In the genomic region with DNA sequence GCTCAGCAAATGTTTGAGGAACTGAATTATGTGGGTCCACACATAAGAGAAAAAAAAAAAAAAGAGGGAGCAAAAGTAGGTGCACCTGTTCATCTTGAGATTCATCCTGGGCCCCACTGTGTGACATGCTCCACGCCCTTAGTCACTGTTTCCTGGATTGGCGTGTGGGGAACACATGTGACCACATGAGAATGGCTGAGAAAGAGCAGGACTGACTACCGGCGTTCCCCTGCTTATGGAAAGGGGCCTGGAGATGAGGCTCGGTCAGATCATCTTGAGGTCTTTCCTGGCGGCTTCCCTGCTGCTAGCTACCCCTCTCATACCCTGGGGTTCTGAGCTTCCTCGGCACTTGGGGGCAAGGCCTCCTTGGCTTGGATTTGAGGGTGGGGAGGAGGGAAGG, we compare ENCODE assay signal across 10 cellular contexts. TPM values are rescaled to one million over a fixed set of nuclear protein-coding genes. Genes with fewer than 3 reads are reported as not detected.
DNase-seq lines count a peak whose midpoint lies in the region; ATAC-seq and TF ChIP-seq lines count a peak whose summit lies in the region.
"Had no signal": no experiment of that assay in that cellular context is flagged by ENCODE, and none has a peak within 500 bp of the region (broad histone marks: within the 10 kb centered on the region; RNA-seq: fewer than 3 reads in every experiment).

No MANE protein-coding gene starts in this region.

- H3K27ac Mint-ChIP-seq in activated CD4-positive, alpha-beta T cell treated with anti-CD3 and anti-CD28 coated beads, Interleukin-2, amount 10 ng/mL, durations not matched to agents 24 days and 14 days = peak overlapping the region; percentile 60
- H3K27ac Mint-ChIP-seq in neural progenitor cell = no peak overlapping the region

- H3K9me2 ChIP-seq in SK-N-SH = no peaks in the 10 kb centered on the region

- H3K4me1 ChIP-seq in SK-N-SH (ENCODE audit: control insufficient read depth in 1 of 2, insufficient read depth in 2 of 2, low read depth in 1 of 2, low read length in 1 of 2) = peaks cover 15 to 74% of the 10 kb centered on the region in 2 experiments
- H3K4me1 ChIP-seq in gastroesophageal sphincter = peaks cover 8 to 88% (median 68%) of the 10 kb centered on the region in 3 donors
- peaks cover 78 to 94% (median 92%) of the 10 kb centered on the region in 6 donors for H3K4me1 ChIP-seq in spleen
- H3K4me1 ChIP-seq in neural progenitor cell = peaks cover 14% of the 10 kb centered on the region

- H3K4me3 Mint-ChIP-seq in activated CD4-positive, alpha-beta T cell treated with anti-CD3 and anti-CD28 coated beads, Interleukin-2, amount 10 ng/mL, durations not matched to agents 24 days and 14 days = peak overlapping the region; percentile 96
- H3K4me3 Mint-ChIP-seq in neural progenitor cell = no peak overlapping the region

- TF ChIP-seq CTCF in SK-N-SH (IDR thresholded peaks at IDR 0.05) (no peak), gastroesophageal sphincter (IDR thresholded peaks at IDR 0.05) (no peak), spleen (IDR thresholded peaks at IDR 0.05 in 8 of 11, conservative IDR thresholded peaks at IDR 0.05 in 3 of 11) (no peak), neural progenitor cell (IDR thresholded peaks at IDR 0.05) (no peak)

- no peak overlapping the region for H2AFZ ChIP-seq in SK-N-SH (ENCODE audit: low read depth)
- H2AFZ ChIP-seq in neural progenitor cell (replicated peaks) = no peak overlapping the region

- CTCF ChIA-PET in SK-N-SH (lab: Yijun Ruan, JAX) = interaction anchor here (1.5 to 2.9 kb wide), 3 partner anchors 20 to 317 kb away, joined by 3 to 16 read pairs (median 7); no protein-coding TSS in a partner anchor

- no peaks in the 10 kb centered on the region for H3K9me3 ChIP-seq in SK-N-SH
- no peaks in the 10 kb centered on the region for H3K9me3 ChIP-seq in gastroesophageal sphincter
- no peaks in the 10 kb centered on the region for H3K9me3 ChIP-seq in spleen
- no peaks in the 10 kb centered on the region for H3K9me3 ChIP-seq in neural progenitor cell (ENCODE audit: low read depth)

- no peak for DNase-seq in SK-N-SH
- DNase-seq in activated CD4-positive, alpha-beta T cell treated with anti-CD3 and anti-CD28 coated beads, Interleukin-2, amount 10 ng/mL, durations not matched to agents 24 days and 14 days = peak; percentile 79
- peak; percentile 39 for DNase-seq in spleen
- DNase-seq in neural progenitor cell (ENCODE audit: low spot score) = no peak
- no peak for DNase-seq in HuH-7.5 (ENCODE audit: low spot score)
- no peak for DNase-seq in T-helper 9 cell
- DNase-seq: activated gamma-delta T cell, RPMI8226 had no signal

- peaks cover 3 to 24% of the 10 kb centered on the region in 2 experiments for H3K36me3 ChIP-seq in SK-N-SH (replicated peaks in 1 of 2; ENCODE audit: control insufficient read depth in 1 of 2, insufficient read depth in 2 of 2, low read length in 1 of 2)
- peaks cover 0 to 11% of the 10 kb centered on the region in 2 donors for H3K36me3 ChIP-seq in gastroesophageal sphincter
- peaks cover 0 to 19% (median 2%) of the 10 kb centered on the region in 6 donors for H3K36me3 ChIP-seq in spleen
- H3K36me3 ChIP-seq in neural progenitor cell = no peaks in the 10 kb centered on the region

- H3K4me3 ChIP-seq in SK-N-SH (ENCODE audit: low read depth in 2 of 2, low read length in 1 of 2) (no peak overlapping the region), gastroesophageal sphincter (peak overlapping the region in 1 of 2 donors; percentile 38), spleen (peak overlapping the region in 3 of 8 donors; percentile 80 to 93 (median 92)), neural progenitor cell (no peak overlapping the region)

- H3K9ac ChIP-seq in SK-N-SH = no peak overlapping the region
- H3K9ac ChIP-seq in neural progenitor cell = no peak overlapping the region

- no peaks in the 10 kb centered on the region for H3K27me3 Mint-ChIP-seq in activated CD4-positive, alpha-beta T cell treated with anti-CD3 and anti-CD28 coated beads, Interleukin-2, amount 10 ng/mL, durations not matched to agents 24 days and 14 days
- no peaks in the 10 kb centered on the region for H3K27me3 Mint-ChIP-seq in neural progenitor cell (ENCODE audit: insufficient read depth, low read depth)

- TF ChIP-seq POLR2A in gastroesophageal sphincter (IDR thresholded peaks at IDR 0.05) (no peak), spleen (IDR thresholded peaks at IDR 0.05) (no peak)

- no peaks in the 10 kb centered on the region for H3K9me3 Mint-ChIP-seq in activated CD4-positive, alpha-beta T cell treated with anti-CD3 and anti-CD28 coated beads, Interleukin-2, amount 10 ng/mL, durations not matched to agents 24 days and 14 days
- H3K9me3 Mint-ChIP-seq in neural progenitor cell = no peaks in the 10 kb centered on the region

- POLR2A ChIA-PET in SK-N-SH (lab: Yijun Ruan, JAX) = no interaction called here

- TF ChIP-seq RAD21 in SK-N-SH (IDR thresholded peaks at IDR 0.05; ENCODE audit: low read length) = no peak

- H3K4me1 Mint-ChIP-seq in activated CD4-positive, alpha-beta T cell treated with anti-CD3 and anti-CD28 coated beads, Interleukin-2, amount 10 ng/mL, durations not matched to agents 24 days and 14 days = peaks cover 73% of the 10 kb centered on the region
- peaks cover 30% of the 10 kb centered on the region for H3K4me1 Mint-ChIP-seq in neural progenitor cell

- ATAC-seq in SK-N-SH treated with all-trans-retinoic acid at 6 μM for 48 hours (no peak), gastroesophageal sphincter (no peak)

- peaks cover 77% of the 10 kb centered on the region for H4K20me1 ChIP-seq in SK-N-SH (ENCODE audit: insufficient read depth)
- H4K20me1 ChIP-seq in neural progenitor cell (ENCODE audit: low read depth) = peaks cover 72% of the 10 kb centered on the region

- peak overlapping the region; percentile 99 for H3K4me2 ChIP-seq in SK-N-SH
- H3K4me2 ChIP-seq in neural progenitor cell = no peak overlapping the region

- H3F3A ChIP-seq in SK-N-SH (replicated peaks; ENCODE audit: insufficient read depth) = no peaks in the 10 kb centered on the region
- peaks cover 6% of the 10 kb centered on the region for H3F3A ChIP-seq in neural progenitor cell (ENCODE audit: low read depth)

- peaks cover 47% of the 10 kb centered on the region for H3K36me3 Mint-ChIP-seq in activated CD4-positive, alpha-beta T cell treated with anti-CD3 and anti-CD28 coated beads, Interleukin-2, amount 10 ng/mL, durations not matched to agents 24 days and 14 days (ENCODE audit: low read depth)
- peaks cover 2% of the 10 kb centered on the region for H3K36me3 Mint-ChIP-seq in neural progenitor cell

- TF ChIP-seq EP300 in SK-N-SH (IDR thresholded peaks at IDR 0.05; ENCODE audit: borderline replicate concordance in 1 of 2, low read depth in 1 of 2, low read length in 1 of 2) = no peak
- TF ChIP-seq EP300 in gastroesophageal sphincter (IDR thresholded peaks at IDR 0.05) = no peak

- 97% methylated on average over 7 of the region's 7 CpGs for WGBS in SK-N-SH (ENCODE audit: low lambda C conversion rate)
- WGBS in gastroesophageal sphincter (ENCODE audit: low coverage in 1 of 2), 2 donors = 24 to 80% methylated on average over 1 to 4 of the region's 7 CpGs
- 17 to 33% (median 20%) methylated on average over 4 to 7 of the region's 7 CpGs for WGBS in spleen, 5 donors

- H3K79me2 ChIP-seq in SK-N-SH (ENCODE audit: insufficient read depth) (peaks cover 84% of the 10 kb centered on the region), neural progenitor cell (ENCODE audit: low read depth) (peaks cover 27% of the 10 kb centered on the region)

- H3K27me3 ChIP-seq in SK-N-SH (ENCODE audit: insufficient read depth) (no peaks in the 10 kb centered on the region), gastroesophageal sphincter (no peaks in the 10 kb centered on the region), spleen (replicated peaks in 1 of 7) (no peaks in the 10 kb centered on the region), neural progenitor cell (peaks cover 13% of the 10 kb centered on the region)

- H3K27ac ChIP-seq in SK-N-SH (ENCODE audit: low read depth in 2 of 2, low read length in 1 of 2) = no peak overlapping the region; a peak in 1 of 4 replicates
- peak overlapping the region in 3 of 4 donors; percentile 85 to 94 (median 87) for H3K27ac ChIP-seq in gastroesophageal sphincter
- peak overlapping the region in 6 of 8 donors; percentile 46 to 92 (median 86) for H3K27ac ChIP-seq in spleen
- no peak overlapping the region for H3K27ac ChIP-seq in neural progenitor cell

- intact Hi-C loops in activated CD4-positive, alpha-beta T cell treated with anti-CD3 and anti-CD28 coated beads, Interleukin-2, amount 10 ng/mL, durations not matched to agents 24 days and 14 days (cut with micrococcal nuclease) = no loop called here
- intact Hi-C loops in spleen (cut with DNase I; ENCODE audit: low total_unique reads) = no loop called here

TF ChIP-seq in SK-N-SH, 30 proteins besides CTCF, POLR2A, EP300 and RAD21 (continues in another document):
- TF ChIP-seq GABPA (IDR thresholded peaks at IDR 0.05; ENCODE audit: low read depth) = no peak

TF ChIP-seq in SK-N-SH treated with all-trans-retinoic acid at 6 μM for 48 hours, 23 proteins besides CTCF, POLR2A, EP300 and RAD21 (continues in another document):
- no peak for TF ChIP-seq ARNTL (CRISPR knock-in tag; IDR thresholded peaks at IDR 0.05; ENCODE audit: borderline replicate concordance, low read depth)

RNA-seq across cellular contexts. Expression of gene DEXI, which starts 3.9 kb away (rescaled TPM):
- polyA plus RNA-seq in SK-N-SH (2012; rRNA removed) (48.2 and 55.5 TPM in 2 replicates), spleen (10 to 100 TPM; 14.9 to 29.0 (median 21.5) TPM)
- polyA plus RNA-seq in SK-N-SH (2012; cell fraction: cytosol; rRNA removed) = 37.8 and 49.5 TPM in 2 replicates
- 27.7 and 34.0 TPM in 2 replicates for polyA plus RNA-seq in SK-N-SH (2012; cell fraction: nucleus; rRNA removed)
- 35.6 and 38.0 TPM in 2 replicates for total RNA-seq in activated CD4-positive, alpha-beta T cell treated with anti-CD3 and anti-CD28 coated beads, Interleukin-2, amount 10 ng/mL, durations not matched to agents 24 days and 14 days
- total RNA-seq in gastroesophageal sphincter (100 to 1,000 TPM in 2 of 4 donors, 10 to 100 TPM in 2; 79.2 to 136 (median 102) TPM), spleen (10 to 100 TPM; 25.4 to 81.5 (median 36.8) TPM), neural progenitor cell (ENCODE audit: low replicate concordance) (16.4 and 45.9 TPM in 2 replicates)

RNA-seq across cellular contexts. Expression of gene CLEC16A, which starts 6.0 kb away (rescaled TPM):
- polyA plus RNA-seq in SK-N-SH (2012; rRNA removed) = 9.2 and 13.7 TPM in 2 replicates
- 9.3 and 12.0 TPM in 2 replicates for polyA plus RNA-seq in SK-N-SH (2012; cell fraction: cytosol; rRNA removed)
- polyA plus RNA-seq in SK-N-SH (2012; cell fraction: nucleus; rRNA removed) = 22.7 and 22.9 TPM in 2 replicates
- 35.9 and 36.2 TPM in 2 replicates for total RNA-seq in activated CD4-positive, alpha-beta T cell treated with anti-CD3 and anti-CD28 coated beads, Interleukin-2, amount 10 ng/mL, durations not matched to agents 24 days and 14 days
- total RNA-seq in gastroesophageal sphincter = 10 to 100 TPM; 19.9 to 38.3 (median 35.0) TPM
- 10 to 100 TPM; 32.1 to 54.6 (median 43.8) TPM for total RNA-seq in spleen
- polyA plus RNA-seq in spleen = 10 to 100 TPM in 1 of 3 donors, 1 to 10 TPM in 2; 7.3 to 15.9 (median 8.2) TPM
- total RNA-seq in neural progenitor cell (ENCODE audit: low replicate concordance) = 7.8 and 11.9 TPM in 2 replicates

Comparison
In these comparisons a context has a peak if more than half of its experiments do, and no peak if none do; other contexts are left out.
1. DNase-seq: peak in activated CD4-positive, alpha-beta T cell treated with anti-CD3 and anti-CD28 coated beads, Interleukin-2, amount 10 ng/mL, durations not matched to agents 24 days and 14 days (single experiment) and spleen (single experiment); none in SK-N-SH (single experiment), neural progenitor cell (single experiment), HuH-7.5 (single experiment) and T-helper 9 cell (single experiment).
2. H3K27ac ChIP-seq: peak in gastroesophageal sphincter (3 of 4) and spleen (6 of 8); none in SK-N-SH (0 of 2) and neural progenitor cell (single experiment).